Comparison of ENCODE assay signal across 7 cellular contexts in the genomic region with DNA sequence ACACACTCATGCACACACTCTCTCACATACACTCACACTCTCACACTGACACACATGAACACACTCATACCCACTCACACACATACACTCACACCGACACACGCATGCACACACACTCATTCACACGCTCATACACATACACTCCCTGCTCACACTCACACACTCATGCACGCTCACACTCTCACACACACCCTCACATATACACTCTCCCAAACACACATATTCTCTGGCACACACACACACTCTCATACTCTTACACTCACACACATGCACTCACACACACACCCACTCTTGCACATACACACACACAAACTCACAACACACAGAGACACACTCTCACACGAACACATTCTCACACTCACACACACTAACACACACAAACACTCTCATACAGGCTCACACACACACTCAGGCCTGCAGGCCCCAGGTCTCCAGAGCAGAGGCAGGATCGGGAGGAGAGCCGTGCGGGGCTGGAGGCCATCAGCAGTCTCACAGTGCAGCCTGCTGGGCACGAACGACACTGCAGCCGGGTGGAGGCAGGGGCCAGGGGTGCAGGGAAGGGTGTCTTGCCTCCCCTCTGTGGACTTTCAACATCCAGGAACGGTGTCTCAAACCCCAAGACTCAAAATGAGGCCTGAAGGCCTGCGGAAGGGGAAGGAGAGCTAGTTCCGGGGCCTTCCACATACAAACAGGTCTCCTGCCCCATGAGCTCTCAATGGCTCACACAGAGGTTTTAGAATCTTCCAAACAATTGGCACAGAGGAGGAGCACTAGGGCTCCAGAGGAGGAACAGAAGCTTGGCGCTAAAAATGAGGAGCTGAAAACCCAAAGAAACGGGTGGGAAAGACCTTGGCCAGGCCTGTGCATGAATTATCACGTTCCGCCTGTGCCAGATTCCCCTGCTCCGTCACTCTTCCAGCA.
DNase-seq lines count a peak whose midpoint lies in the region; ATAC-seq and TF ChIP-seq lines count a peak whose summit lies in the region.

No MANE protein-coding gene starts in this region.

- no peaks in the 10 kb centered on the region for H3K27me3 ChIP-seq in naive thymus-derived CD4-positive, alpha-beta T cell (ENCODE audit: control insufficient read depth in 2 of 2, insufficient read depth in 2 of 2, low read length in 2 of 2)

- peak; percentile 31 for ATAC-seq in naive thymus-derived CD4-positive, alpha-beta T cell

- H3K36me3 Mint-ChIP-seq in chondrocyte (ENCODE audit: low read depth): no peaks in the 10 kb centered on the region
- H3K36me3 Mint-ChIP-seq in naive thymus-derived CD4-positive, alpha-beta T cell: no peaks in the 10 kb centered on the region

- H3K27me3 Mint-ChIP-seq in chondrocyte (ENCODE audit: low read depth): peaks cover 9% of the 10 kb centered on the region
- H3K27me3 Mint-ChIP-seq in naive thymus-derived CD4-positive, alpha-beta T cell: peaks cover 0 to 14% (median 11%) of the 10 kb centered on the region in 5 donors

- DNase-seq in GM10248 (ENCODE audit: extremely low spot score): peak; percentile 30
- peak; percentile 8 for DNase-seq in M059J (ENCODE audit: low read depth)
- no peak for DNase-seq in chondrocyte (ENCODE audit: low spot score)
- peak in 3 of 9 donors; percentile 21 to 28 (median 28) for DNase-seq in naive thymus-derived CD4-positive, alpha-beta T cell
- no peak for DNase-seq in NCI-H526 treated with DMSO at 0.1 percent for 48 hours (lab: John Stamatoyannopoulos, UW)
- no peak for DNase-seq in HCEC 1CT
- DNase-seq in inferior parietal cortex (ENCODE audit: extremely low spot score): no peak

- no peak overlapping the region for H3K27ac ChIP-seq in naive thymus-derived CD4-positive, alpha-beta T cell (ENCODE audit: low read depth, low read length)

- CTCF ChIA-PET in GM10248 (lab: Yijun Ruan, JAX): interaction anchor here (1.2 kb wide), 1 partner anchor 51 kb away, joined by 4 read pairs; no protein-coding TSS in a partner anchor
- CTCF ChIA-PET in naive thymus-derived CD4-positive, alpha-beta T cell (lab: Charles Lee): no interaction called here

- H3K36me3 ChIP-seq in naive thymus-derived CD4-positive, alpha-beta T cell (ENCODE audit: control insufficient read depth in 2 of 3, insufficient read depth in 3 of 3, low read length in 3 of 3): no peaks in the 10 kb centered on the region

- H3K9me3 Mint-ChIP-seq in chondrocyte (ENCODE audit: low read depth): no peaks in the 10 kb centered on the region
- H3K9me3 Mint-ChIP-seq in naive thymus-derived CD4-positive, alpha-beta T cell: no peaks in the 10 kb centered on the region

- no peak overlapping the region for H3K4me3 ChIP-seq in naive thymus-derived CD4-positive, alpha-beta T cell (ENCODE audit: low read length)

- H3K9me3 ChIP-seq in naive thymus-derived CD4-positive, alpha-beta T cell (ENCODE audit: control insufficient read depth in 2 of 3, low read length in 3 of 3): no peaks in the 10 kb centered on the region

- no peak overlapping the region for H3K27ac Mint-ChIP-seq in chondrocyte (ENCODE audit: unreplicated experiment)
- H3K27ac Mint-ChIP-seq in naive thymus-derived CD4-positive, alpha-beta T cell: no peak overlapping the region

- POLR2A ChIA-PET in GM10248 (lab: Yijun Ruan, JAX): no interaction called here
- POLR2A ChIA-PET in naive thymus-derived CD4-positive, alpha-beta T cell (lab: Charles Lee): no interaction called here

- no peak overlapping the region for H3K4me3 Mint-ChIP-seq in chondrocyte (ENCODE audit: unreplicated experiment)
- H3K4me3 Mint-ChIP-seq in naive thymus-derived CD4-positive, alpha-beta T cell: no peak overlapping the region

- H3K4me1 ChIP-seq in naive thymus-derived CD4-positive, alpha-beta T cell (ENCODE audit: control insufficient read depth in 2 of 2, insufficient read depth in 2 of 2, low read length in 2 of 2): no peaks in the 10 kb centered on the region

- no peaks in the 10 kb centered on the region for H3K4me1 Mint-ChIP-seq in chondrocyte (ENCODE audit: low read depth)
- H3K4me1 Mint-ChIP-seq in naive thymus-derived CD4-positive, alpha-beta T cell: no peaks in the 10 kb centered on the region

- intact Hi-C loops in naive thymus-derived CD4-positive, alpha-beta T cell (cut with micrococcal nuclease): loop anchor here in 1 of 2 donors (1.0 kb wide), 1 partner anchor 49 kb away; no protein-coding TSS in a partner anchor

- TF ChIP-seq CTCF in GM10248 (IDR thresholded peaks at IDR 0.05; ENCODE audit: control extremely low read depth, extremely low read depth, low read depth, missing control alignments): peak; percentile 31
- peak; percentile 81 for TF ChIP-seq CTCF in chondrocyte (IDR thresholded peaks at IDR 0.05)

Comparison
In these comparisons a context has a peak if more than half of its experiments do, and no peak if none do; other contexts are left out.
1. DNase-seq: peak in GM10248 (single experiment) and M059J (single experiment); none in chondrocyte (single experiment), NCI-H526 treated with DMSO at 0.1 percent for 48 hours (single experiment), HCEC 1CT (single experiment) and inferior parietal cortex (single experiment).